ENCODE assay signal across 8 cellular contexts in the genomic region with DNA sequence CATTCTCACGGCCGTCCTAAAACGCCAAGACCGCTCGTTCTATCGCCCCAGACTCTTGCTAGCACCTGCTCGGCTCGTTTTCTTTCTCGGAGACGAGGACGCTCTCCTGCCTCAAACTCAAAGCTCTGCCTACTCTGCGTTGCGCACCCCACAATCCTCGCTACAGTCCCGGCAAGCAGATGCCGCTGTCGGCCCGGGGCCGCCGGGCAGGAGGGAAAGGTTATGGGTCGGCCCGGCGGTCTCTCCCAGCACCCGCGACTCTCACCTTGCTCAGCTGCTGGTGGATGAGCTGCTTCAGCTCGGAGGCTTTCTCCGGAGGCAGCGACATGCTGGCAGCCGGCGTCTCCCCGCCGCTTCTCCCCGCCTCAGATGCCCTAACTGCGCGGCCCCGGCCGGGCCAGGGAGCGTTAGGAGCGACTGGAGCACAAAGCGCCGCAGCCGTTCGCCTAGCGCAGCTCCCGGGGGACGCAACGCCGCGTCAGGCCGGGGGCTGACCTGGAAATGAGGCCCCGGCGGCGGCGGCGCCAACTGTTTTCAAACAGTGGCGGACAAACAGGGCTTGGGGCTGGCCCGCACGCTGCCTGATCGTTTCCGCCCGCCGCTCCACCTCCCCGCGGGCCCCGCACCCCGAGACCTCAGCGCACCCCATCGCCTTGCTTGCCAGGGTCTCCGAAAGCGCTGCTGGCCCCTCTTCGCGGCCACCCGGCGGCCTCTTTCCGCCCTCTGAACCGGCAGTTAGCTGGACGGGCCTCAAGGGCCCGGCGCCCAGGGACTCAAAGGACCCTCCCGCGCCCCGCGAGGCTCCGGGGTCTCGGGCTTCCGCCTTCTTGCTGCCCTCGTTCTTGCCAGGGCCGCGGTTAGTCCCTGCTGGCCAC. TPM values are rescaled to one million over a fixed set of nuclear protein-coding genes. Genes with fewer than 3 reads are reported as not detected.
DNase-seq lines count a peak whose midpoint lies in the region; TF ChIP-seq lines count a peak whose summit lies in the region.

A gene with protein sequence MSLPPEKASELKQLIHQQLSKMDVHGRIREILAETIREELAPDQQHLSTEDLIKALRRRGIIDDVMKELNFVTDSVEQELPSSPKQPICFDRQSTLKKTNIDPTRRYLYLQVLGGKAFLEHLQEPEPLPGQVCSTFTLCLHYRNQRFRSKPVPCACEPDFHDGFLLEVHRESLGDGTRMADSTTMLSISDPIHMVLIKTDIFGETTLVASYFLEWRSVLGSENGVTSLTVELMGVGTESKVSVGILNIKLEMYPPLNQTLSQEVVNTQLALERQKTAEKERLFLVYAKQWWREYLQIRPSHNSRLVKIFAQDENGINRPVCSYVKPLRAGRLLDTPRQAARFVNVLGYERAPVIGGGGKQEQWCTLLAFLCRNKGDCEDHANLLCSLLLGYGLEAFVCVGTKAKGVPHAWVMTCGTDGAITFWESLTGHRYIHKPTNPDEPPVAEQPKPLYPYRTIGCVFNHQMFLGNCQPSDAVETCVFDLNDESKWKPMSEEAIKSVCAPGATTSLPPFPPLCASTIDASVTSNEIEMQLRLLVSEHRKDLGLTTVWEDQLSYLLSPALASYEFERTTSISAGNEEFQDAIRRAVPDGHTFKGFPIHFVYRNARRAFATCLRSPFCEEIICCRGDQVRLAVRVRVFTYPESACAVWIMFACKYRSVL (minus strand): TSS at position 503 of the 875 bp plus-strand sequence. CDS start 175 bp downstream, at position 328.
A gene with protein sequence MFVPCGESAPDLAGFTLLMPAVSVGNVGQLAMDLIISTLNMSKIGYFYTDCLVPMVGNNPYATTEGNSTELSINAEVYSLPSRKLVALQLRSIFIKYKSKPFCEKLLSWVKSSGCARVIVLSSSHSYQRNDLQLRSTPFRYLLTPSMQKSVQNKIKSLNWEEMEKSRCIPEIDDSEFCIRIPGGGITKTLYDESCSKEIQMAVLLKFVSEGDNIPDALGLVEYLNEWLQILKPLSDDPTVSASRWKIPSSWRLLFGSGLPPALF (plus strand): TSS at position 822 of the 875 bp plus-strand sequence. CDS start 66 bp downstream, outside the sequence.

- peaks cover 3 to 4% of the 10 kb centered on the region in 2 experiments; a peak in 2 of 5 replicates for H3K9me3 Mint-ChIP-seq in H9

- H2AFZ ChIP-seq in H9 (ENCODE audit: low read length) (no peak within 1 kb of the TSS), MM.1S (ENCODE audit: low read length) (peak within 1 kb of the TSS; percentile 79)

- H3K27me3 Mint-ChIP-seq in H9 (ENCODE audit: low read depth): no peaks in the 10 kb centered on the region

- H3K23ac ChIP-seq in H9 (ENCODE audit: insufficient read length, low read depth, low read length): no peak within 1 kb of the TSS

- H2AK5ac ChIP-seq in H9 (ENCODE audit: insufficient read length, low read length): no peak within 1 kb of the TSS

- 0 out of 2 replicates have a peak, but pooled peaks cover 4% of the 10 kb centered on the region for H3K36me3 ChIP-seq in MM.1S (replicated peaks; ENCODE audit: insufficient read depth, low read length)
- H3K36me3 ChIP-seq in neutrophil: peaks cover 13% of the 10 kb centered on the region

- no peaks in the 10 kb centered on the region; the same call in 1 of the 2 replicates for H3K4me1 ChIP-seq in H9 (ENCODE audit: insufficient read depth, low read length)
- H3K4me1 ChIP-seq in MM.1S (ENCODE audit: low read length): peaks cover 17% of the 10 kb centered on the region
- peaks cover 22 to 25% of the 10 kb centered on the region in 2 experiments for H3K4me1 ChIP-seq in neutrophil (ENCODE audit: control insufficient read depth in 1 of 2, insufficient read depth in 1 of 2, low read depth in 1 of 2, low read length in 1 of 2)

- H3K36me3 Mint-ChIP-seq in H9 (ENCODE audit: insufficient read depth in 1 of 3, low read depth in 3 of 3): peaks cover 14 to 38% (median 29%) of the 10 kb centered on the region in 3 experiments; a peak in 6 of 7 replicates

- DNase-seq in GDM1 (lab: John Stamatoyannopoulos, UW): peak; percentile 84
- DNase-seq in H9: peak; percentile 79
- peak; percentile 91 for DNase-seq in MM.1S
- DNase-seq in SK-MEL-5 (ENCODE audit: low read depth, low spot score): peak; percentile 90
- peak; percentile 77 to 83 (median 80) for DNase-seq in activated naive CD4-positive, alpha-beta T cell (lab: John Stamatoyannopoulos, UW)
- peak; percentile 83 for DNase-seq in foreskin melanocyte

- H3K79me1 ChIP-seq in H9 (ENCODE audit: insufficient read depth, low read depth, low read length, poor library complexity, severe bottlenecking): peaks cover 5% of the 10 kb centered on the region

- no peak within 1 kb of the TSS for H3T11ph ChIP-seq in H9 (ENCODE audit: low read length)

- H2BK15ac ChIP-seq in H9 (ENCODE audit: low read depth, low read length): no peak within 1 kb of the TSS

- no peak within 1 kb of the TSS for H2BK12ac ChIP-seq in H9 (ENCODE audit: insufficient read length, low read depth, low read length)

- peak within 1 kb of the TSS; percentile 73; the same call in 1 of the 2 replicates for H3K4ac ChIP-seq in H9 (ENCODE audit: low read depth, low read length)

- in situ Hi-C loops in SK-MEL-5 (cut with HindIII; ENCODE audit: low pct_unique_long_range_greater_than_20kb, low sequenced_read_pairs): no loop called here

- H4K8ac ChIP-seq in H9 (replicated peaks; ENCODE audit: insufficient read length, low read depth, low read length): peak within 1 kb of the TSS; percentile 52

- no peak within 1 kb of the TSS for H2BK120ac ChIP-seq in H9 (ENCODE audit: low read depth, low read length, poor library complexity, severe bottlenecking)

- H3K9ac ChIP-seq in H9 (ENCODE audit: extremely low read depth, insufficient read length, low read length) (peak within 1 kb of the TSS; percentile 97), MM.1S (ENCODE audit: low read length) (peak within 1 kb of the TSS; percentile 96)

- H3K27ac ChIP-seq in H9 (ENCODE audit: insufficient read length, low read depth, low read length): peak within 1 kb of the TSS; percentile 33
- peak within 1 kb of the TSS; percentile 84 for H3K27ac ChIP-seq in MM.1S (ENCODE audit: low read length)
- H3K27ac ChIP-seq in neutrophil: peak within 1 kb of the TSS; percentile 92

- no peaks in the 10 kb centered on the region; the same call in 1 of the 2 replicates for H3K27me3 ChIP-seq in H9 (ENCODE audit: insufficient read depth, low read length)
- H3K27me3 ChIP-seq in MM.1S (replicated peaks; ENCODE audit: insufficient read depth, low read length): no peaks in the 10 kb centered on the region
- no peaks in the 10 kb centered on the region for H3K27me3 ChIP-seq in neutrophil

- H3K14ac ChIP-seq in H9 (ENCODE audit: insufficient read depth, low read length): peak within 1 kb of the TSS; percentile 99

- H2BK5ac ChIP-seq in H9 (ENCODE audit: insufficient read length, low read length): no peak within 1 kb of the TSS

- peak within 1 kb of the TSS; percentile 89 for H3K4me2 ChIP-seq in H9 (ENCODE audit: insufficient read depth, insufficient read length, low read length)
- H3K4me2 ChIP-seq in MM.1S (ENCODE audit: low read depth, low read length): peak within 1 kb of the TSS; percentile 77

- no peak within 1 kb of the TSS for H2BK20ac ChIP-seq in H9 (ENCODE audit: low read depth, low read length, poor library complexity, severe bottlenecking)

- no CpG with 5 or more reads among the region's 89 CpGs for WGBS in H9 (ENCODE audit: extremely low coverage, insufficient read length, low lambda C conversion rate)

- H4K20me1 ChIP-seq in H9 (ENCODE audit: control insufficient read depth, insufficient read depth, insufficient read length): no peaks in the 10 kb centered on the region
- H4K20me1 ChIP-seq in MM.1S (ENCODE audit: insufficient read depth, low read length): peaks cover 3% of the 10 kb centered on the region; the same call in 1 of the 2 replicates

- H3K79me2 ChIP-seq in H9 (ENCODE audit: insufficient read depth, low read length) (peaks cover 22% of the 10 kb centered on the region; the same call in 1 of the 2 replicates), MM.1S (ENCODE audit: low read length) (peaks cover 59% of the 10 kb centered on the region)

- no peaks in the 10 kb centered on the region for H3K9me3 ChIP-seq in H9 (ENCODE audit: control insufficient read depth, low read depth, low read length)
- H3K9me3 ChIP-seq in MM.1S (replicated peaks; ENCODE audit: insufficient read depth, low read length): no peaks in the 10 kb centered on the region
- H3K9me3 ChIP-seq in neutrophil: no peaks in the 10 kb centered on the region

- H3K56ac ChIP-seq in H9 (ENCODE audit: insufficient read length, low read depth, low read length): no peak within 1 kb of the TSS

- H4K5ac ChIP-seq in H9 (ENCODE audit: insufficient read length, low read depth, low read length): peak within 1 kb of the TSS; percentile 44

- peak within 1 kb of the TSS; percentile 99 for H3K4me3 Mint-ChIP-seq in H9

- H3K27ac Mint-ChIP-seq in H9: peak within 1 kb of the TSS; percentile 99 to 100 (median 99)

- no peaks in the 10 kb centered on the region for H3K9me2 ChIP-seq in MM.1S (replicated peaks; ENCODE audit: insufficient read depth, low read length)

- H3K23me2 ChIP-seq in H9 (ENCODE audit: insufficient read length, low read depth, low read length, poor library complexity, severe bottlenecking): peaks cover 7% of the 10 kb centered on the region

- H3K4me3 ChIP-seq in MM.1S (ENCODE audit: low read length) (peak within 1 kb of the TSS; percentile 86), neutrophil (ENCODE audit: low read depth in 1 of 2, low read length in 1 of 2) (peak within 1 kb of the TSS; percentile 69 to 94)

- peaks cover 12% of the 10 kb centered on the region for H3F3A ChIP-seq in MM.1S (ENCODE audit: insufficient read depth, low read length)

- H4K91ac ChIP-seq in H9 (ENCODE audit: insufficient read length, low read depth, low read length): no peak within 1 kb of the TSS

- TF ChIP-seq CTCF in H9 (conservative IDR thresholded peaks at IDR 0.05) (no peak), MM.1S (IDR thresholded peaks at IDR 0.05; ENCODE audit: low read length) (no peak), neutrophil (IDR thresholded peaks at IDR 0.05) (no peak), subcutaneous adipose tissue (IDR thresholded peaks at IDR 0.05; ENCODE audit: low read depth) (no peak)

- peaks cover 22 to 27% of the 10 kb centered on the region in 2 experiments for H3K4me1 Mint-ChIP-seq in H9

- H3K18ac ChIP-seq in H9 (ENCODE audit: insufficient read length, low read depth, low read length): peak within 1 kb of the TSS; percentile 99

RNA-seq across cellular contexts. Expression of the first gene that starts in this region (rescaled TPM):
- total RNA-seq in H9 (2021): 18.6 and 19.3 TPM in 2 replicates
- 9.0 and 12.6 TPM in 2 replicates for total RNA-seq in SK-MEL-5 (2014; rRNA removed; shearing (Covaris generic))
- 6.4 and 8.3 TPM in 2 replicates for polyA plus RNA-seq in SK-MEL-5 (2015; cell fraction: cytosol; rRNA removed)
- polyA plus RNA-seq in SK-MEL-5 (2015; cell fraction: nucleus; rRNA removed): 11.5 and 19.3 TPM in 2 replicates
- 10 to 100 TPM in 1 of 4 donors, 1 to 10 TPM in 3; 5.1 to 13.0 (median 6.5) TPM for total RNA-seq in subcutaneous adipose tissue

RNA-seq across cellular contexts. Expression of the second gene that starts in this region (rescaled TPM):
- 71.9 and 72.2 TPM in 2 replicates for total RNA-seq in H9 (2021)
- total RNA-seq in SK-MEL-5 (2014; rRNA removed; shearing (Covaris generic)): 99.7 and 116 TPM in 2 replicates
- 54.0 and 78.2 TPM in 2 replicates for polyA plus RNA-seq in SK-MEL-5 (2015; cell fraction: cytosol; rRNA removed)
- polyA plus RNA-seq in SK-MEL-5 (2015; cell fraction: nucleus; rRNA removed): 53.1 and 61.6 TPM in 2 replicates
- 100 to 1,000 TPM in 2 of 4 donors, 10 to 100 TPM in 2; 87.6 to 148 (median 100) TPM for total RNA-seq in subcutaneous adipose tissue

Comparison
In these comparisons a context has a peak if more than half of its experiments do, and no peak if none do; other contexts are left out.
1. Peak in every context shown above with its lines: DNase-seq, H3K4me3 ChIP-seq and H3K27ac ChIP-seq.
2. H3K27ac ChIP-seq: peak in every context shown above with its lines; median percentile 92 in neutrophil; 84 in MM.1S; 33 in H9.